ENCODE assay signal across 1 cellular context in genomic region chr20:59933849-59934585, GRCh38.
TF ChIP-seq lines count a peak whose summit lies in the region.

No MANE protein-coding gene starts in this region.

TF ChIP-seq in HEK293, 187 proteins besides CTCF, POLR2A, EP300 and RAD21 (continued from another document):
- TF ChIP-seq ZNF449 (tag by site-specific recombination; IDR thresholded peaks at IDR 0.05) (no peak), SETDB1 (IDR thresholded peaks at IDR 0.05; ENCODE audit: insufficient read length, low read length) (no peak), TCF7L2 (IDR thresholded peaks at IDR 0.05; ENCODE audit: borderline replicate concordance, low read depth, low read length) (no peak), ZNF629 (tag by site-specific recombination; IDR thresholded peaks at IDR 0.05) (peak; percentile 23), ZBTB20 (tag by site-specific recombination; IDR thresholded peaks at IDR 0.05) (peak; percentile 66)
- TF ChIP-seq, protein P1, sequence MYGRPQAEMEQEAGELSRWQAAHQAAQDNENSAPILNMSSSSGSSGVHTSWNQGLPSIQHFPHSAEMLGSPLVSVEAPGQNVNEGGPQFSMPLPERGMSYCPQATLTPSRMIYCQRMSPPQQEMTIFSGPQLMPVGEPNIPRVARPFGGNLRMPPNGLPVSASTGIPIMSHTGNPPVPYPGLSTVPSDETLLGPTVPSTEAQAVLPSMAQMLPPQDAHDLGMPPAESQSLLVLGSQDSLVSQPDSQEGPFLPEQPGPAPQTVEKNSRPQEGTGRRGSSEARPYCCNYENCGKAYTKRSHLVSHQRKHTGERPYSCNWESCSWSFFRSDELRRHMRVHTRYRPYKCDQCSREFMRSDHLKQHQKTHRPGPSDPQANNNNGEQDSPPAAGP (tag by site-specific recombination; IDR thresholded peaks at IDR 0.05), result no peak
- TF ChIP-seq, protein P2, sequence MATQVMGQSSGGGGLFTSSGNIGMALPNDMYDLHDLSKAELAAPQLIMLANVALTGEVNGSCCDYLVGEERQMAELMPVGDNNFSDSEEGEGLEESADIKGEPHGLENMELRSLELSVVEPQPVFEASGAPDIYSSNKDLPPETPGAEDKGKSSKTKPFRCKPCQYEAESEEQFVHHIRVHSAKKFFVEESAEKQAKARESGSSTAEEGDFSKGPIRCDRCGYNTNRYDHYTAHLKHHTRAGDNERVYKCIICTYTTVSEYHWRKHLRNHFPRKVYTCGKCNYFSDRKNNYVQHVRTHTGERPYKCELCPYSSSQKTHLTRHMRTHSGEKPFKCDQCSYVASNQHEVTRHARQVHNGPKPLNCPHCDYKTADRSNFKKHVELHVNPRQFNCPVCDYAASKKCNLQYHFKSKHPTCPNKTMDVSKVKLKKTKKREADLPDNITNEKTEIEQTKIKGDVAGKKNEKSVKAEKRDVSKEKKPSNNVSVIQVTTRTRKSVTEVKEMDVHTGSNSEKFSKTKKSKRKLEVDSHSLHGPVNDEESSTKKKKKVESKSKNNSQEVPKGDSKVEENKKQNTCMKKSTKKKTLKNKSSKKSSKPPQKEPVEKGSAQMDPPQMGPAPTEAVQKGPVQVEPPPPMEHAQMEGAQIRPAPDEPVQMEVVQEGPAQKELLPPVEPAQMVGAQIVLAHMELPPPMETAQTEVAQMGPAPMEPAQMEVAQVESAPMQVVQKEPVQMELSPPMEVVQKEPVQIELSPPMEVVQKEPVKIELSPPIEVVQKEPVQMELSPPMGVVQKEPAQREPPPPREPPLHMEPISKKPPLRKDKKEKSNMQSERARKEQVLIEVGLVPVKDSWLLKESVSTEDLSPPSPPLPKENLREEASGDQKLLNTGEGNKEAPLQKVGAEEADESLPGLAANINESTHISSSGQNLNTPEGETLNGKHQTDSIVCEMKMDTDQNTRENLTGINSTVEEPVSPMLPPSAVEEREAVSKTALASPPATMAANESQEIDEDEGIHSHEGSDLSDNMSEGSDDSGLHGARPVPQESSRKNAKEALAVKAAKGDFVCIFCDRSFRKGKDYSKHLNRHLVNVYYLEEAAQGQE (tag by site-specific recombination; IDR thresholded peaks at IDR 0.05), result peak; percentile 72
- TF ChIP-seq, protein P3, sequence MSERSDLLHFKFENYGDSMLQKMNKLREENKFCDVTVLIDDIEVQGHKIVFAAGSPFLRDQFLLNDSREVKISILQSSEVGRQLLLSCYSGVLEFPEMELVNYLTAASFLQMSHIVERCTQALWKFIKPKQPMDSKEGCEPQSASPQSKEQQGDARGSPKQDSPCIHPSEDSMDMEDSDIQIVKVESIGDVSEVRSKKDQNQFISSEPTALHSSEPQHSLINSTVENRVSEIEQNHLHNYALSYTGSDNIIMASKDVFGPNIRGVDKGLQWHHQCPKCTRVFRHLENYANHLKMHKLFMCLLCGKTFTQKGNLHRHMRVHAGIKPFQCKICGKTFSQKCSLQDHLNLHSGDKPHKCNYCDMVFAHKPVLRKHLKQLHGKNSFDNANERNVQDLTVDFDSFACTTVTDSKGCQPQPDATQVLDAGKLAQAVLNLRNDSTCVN (tag by site-specific recombination; optimal IDR thresholded peaks at IDR 0.05), result peak; percentile 78
TF ChIP-seq in HEK293: peak in this region for 37.
